Comparison of ENCODE assay signal across 18 cellular contexts in genomic region chr1:150777544-150777943, GRCh38. TPM values are rescaled to one million over a fixed set of nuclear protein-coding genes. Genes with fewer than 3 reads are reported as not detected.
"Had no signal": no experiment of that assay in that cellular context is flagged by ENCODE, and none has a peak within 500 bp of the region (broad histone marks: within the 10 kb centered on the region; RNA-seq: fewer than 3 reads in every experiment).

No MANE protein-coding gene starts in this region.

- H3K4me1 ChIP-seq: gastrocnemius medialis, prostate gland had no signal

- DNase-seq: activated CD4-positive, alpha-beta T cell treated with anti-CD3 and anti-CD28 coated beads, Interleukin-2, amount 50 U/mL, for 48 hours; activated CD4-positive, CD25-positive, alpha-beta regulatory T cell treated with anti-CD3 and anti-CD28 coated beads, Interleukin-2, amount 50 U/mL, for 72 hours; activated effector memory CD4-positive, alpha-beta T cell treated with Interleukin-2 at 50 U/mL for 16 hours; activated naive CD4-positive, alpha-beta T cell treated with anti-CD3 and anti-CD28 coated beads, Interleukin-2, amount 50 U/mL, for 16 hours; dorsolateral prefrontal cortex; erythroblast; gastrocnemius medialis; heart right ventricle; left colon; right cardiac atrium; stimulated activated CD4-positive, alpha-beta T cell treated with anti-CD3 and anti-CD28 coated beads, Interleukin-4, amount 100 ng/mL, for 24 hours; stimulated activated naive CD4-positive, alpha-beta T cell; T-helper 9 cell had no signal

- H3K27me3 ChIP-seq: dorsolateral prefrontal cortex, gastrocnemius medialis, heart right ventricle had no signal

- H3K9me3 ChIP-seq: gastrocnemius medialis, heart right ventricle, prostate gland had no signal

- H3K4me3 Mint-ChIP-seq: mesothelial cell of epicardium had no signal

- ATAC-seq: gastrocnemius medialis, left colon, right cardiac atrium had no signal

- H3K27ac ChIP-seq: dorsolateral prefrontal cortex, gastrocnemius medialis, prostate gland had no signal

- H3K36me3 ChIP-seq: gastrocnemius medialis, heart right ventricle, prostate gland had no signal

- H3K4me3 ChIP-seq: dorsolateral prefrontal cortex, gastrocnemius medialis, heart right ventricle, lung, prostate gland, skin epidermis had no signal

- H3K4me1 Mint-ChIP-seq: mesothelial cell of epicardium had no signal

- H3K27ac Mint-ChIP-seq: mesothelial cell of epicardium had no signal

RNA-seq across cellular contexts. Expression of gene HORMAD1, which starts 56.8 kb away (rescaled TPM):
- total RNA-seq: cardiac septum, mesothelial cell of epicardium had no signal
